11 cellular contexts compared by ENCODE assay signal in the genomic region with DNA sequence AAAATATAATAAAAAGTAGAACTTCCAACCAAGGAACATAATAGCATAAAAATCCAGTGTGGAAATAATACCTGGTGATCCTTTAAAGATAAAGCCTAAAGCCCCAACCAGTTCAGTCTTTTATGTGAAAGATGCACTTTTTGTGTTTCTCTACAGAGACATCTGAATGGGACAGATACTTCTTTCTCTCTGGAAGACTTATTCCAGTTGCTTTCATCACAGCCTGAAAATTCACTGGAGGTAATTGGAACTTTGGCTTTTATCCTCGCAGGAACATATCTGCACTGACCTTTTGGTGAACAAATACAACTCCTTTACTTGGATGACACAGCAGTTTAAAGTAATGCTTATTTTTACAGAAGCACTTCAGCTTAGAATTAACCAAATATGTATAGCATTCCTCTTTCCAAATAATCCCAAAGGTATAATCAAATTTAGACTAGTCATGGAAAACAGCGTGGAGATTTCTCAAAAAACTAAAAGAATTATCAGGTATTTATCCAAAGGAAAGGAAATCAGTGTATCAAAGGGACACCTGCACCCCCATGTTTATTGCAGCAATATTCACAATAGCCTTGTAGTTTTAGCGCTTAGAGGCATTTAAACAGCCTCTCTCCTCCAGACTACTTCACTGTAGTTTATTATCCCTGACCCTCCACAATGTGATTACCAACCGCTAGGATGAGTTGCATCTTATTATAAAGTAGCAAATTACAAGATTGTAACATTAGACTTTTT. TPM values are rescaled to one million over a fixed set of nuclear protein-coding genes. Genes with fewer than 3 reads are reported as not detected.
A peak's percentile ranks its signal among the peaks of the same experiment; 100 is the strongest.
DNase-seq lines count a peak whose midpoint lies in the region; ATAC-seq, FAIRE-seq and TF ChIP-seq lines count a peak whose summit lies in the region.
"Had no signal": no experiment of that assay in that cellular context is flagged by ENCODE, and none has a peak within 500 bp of the region (broad histone marks: within the 10 kb centered on the region; RNA-seq: fewer than 3 reads in every experiment).

No MANE protein-coding gene starts in this region.

- peaks cover 54% of the 10 kb centered on the region for H3K36me3 Mint-ChIP-seq in activated naive CD4-positive, alpha-beta T cell treated with anti-CD3 and anti-CD28 coated beads, Interleukin-2, amount 10 ng/mL, durations not matched to agents 7 days and 5 days
- peaks cover 20 to 53% of the 10 kb centered on the region in 2 donors for H3K36me3 Mint-ChIP-seq in stimulated activated naive B cell treated with anti-CD40 and anti-IgM and Interleukin-4, amounts not matched to agents 10 μg/mL and 1 μg/mL and 100 μg/mL, for 72 hours

- H3K9ac ChIP-seq in endothelial cell of umbilical vein (replicated peaks; ENCODE audit: extremely low read depth, insufficient read depth, low read length) = no peak overlapping the region

- TF ChIP-seq POLR2A in endothelial cell of umbilical vein (IDR thresholded peaks at IDR 0.05; ENCODE audit: low read depth, low read length) = peak; percentile 40

- CTCF ChIA-PET in activated naive CD4-positive, alpha-beta T cell treated with anti-CD3 and anti-CD28 coated beads, Interleukin-2, amount 10 ng/mL, durations not matched to agents 7 days and 5 days (lab: Charles Lee) = interaction anchor here (1.3 to 7.5 kb wide), 2 partner anchors 8 to 92 kb away, joined by 3 to 41 read pairs; no protein-coding TSS in a partner anchor
- CTCF ChIA-PET in endothelial cell of umbilical vein (lab: Charles Lee) = interaction anchor here (1.0 to 4.6 kb wide), 4 partner anchors 8 to 93 kb away, joined by 3 to 30 read pairs (median 7); no protein-coding TSS in a partner anchor

- H3K9me3 ChIP-seq in RWPE2 (ENCODE audit: severe bottlenecking) (no peaks in the 10 kb centered on the region), endothelial cell of umbilical vein (replicated peaks; ENCODE audit: control insufficient read depth, insufficient read depth, low read length) (no peaks in the 10 kb centered on the region)

- H3K4me2 ChIP-seq in endothelial cell of umbilical vein (ENCODE audit: insufficient read depth, low read length) = no peak overlapping the region

- peak overlapping the region; percentile 68 for H3K27ac Mint-ChIP-seq in activated naive CD4-positive, alpha-beta T cell treated with anti-CD3 and anti-CD28 coated beads, Interleukin-2, amount 10 ng/mL, durations not matched to agents 7 days and 5 days
- H3K27ac Mint-ChIP-seq in stimulated activated naive B cell treated with anti-CD40 and anti-IgM and Interleukin-4, amounts not matched to agents 10 μg/mL and 1 μg/mL and 100 μg/mL, for 72 hours = peak overlapping the region; percentile 87

- no peak for FAIRE-seq in endothelial cell of umbilical vein (lab: Jason Lieb, UNC)

- ATAC-seq in RWPE2 (ENCODE audit: low read depth) = no peak
- no peak for ATAC-seq in stimulated activated naive B cell treated with anti-CD40 and anti-IgM and Interleukin-4, amounts not matched to agents 10 μg/mL and 1 μg/mL and 100 μg/mL, for 72 hours (replicated peaks)
- ATAC-seq in HG02973 (IDR thresholded peaks at IDR 0.05; ENCODE audit: unreplicated experiment) = no peak
- no peak for ATAC-seq in HG02885 (IDR thresholded peaks at IDR 0.05; ENCODE audit: poor library complexity, unreplicated experiment)

- H3K36me3 ChIP-seq in RWPE2 (ENCODE audit: low read depth) = peaks cover 37% of the 10 kb centered on the region
- peaks cover 14 to 19% of the 10 kb centered on the region in 2 experiments for H3K36me3 ChIP-seq in endothelial cell of umbilical vein (ENCODE audit: control insufficient read depth in 2 of 2, extremely low read depth in 1 of 2, insufficient read depth in 2 of 2, low read length in 2 of 2)

- H3K4me1 Mint-ChIP-seq in activated naive CD4-positive, alpha-beta T cell treated with anti-CD3 and anti-CD28 coated beads, Interleukin-2, amount 10 ng/mL, durations not matched to agents 7 days and 5 days = peaks cover 44% of the 10 kb centered on the region
- peaks cover 39 to 54% of the 10 kb centered on the region in 2 donors for H3K4me1 Mint-ChIP-seq in stimulated activated naive B cell treated with anti-CD40 and anti-IgM and Interleukin-4, amounts not matched to agents 10 μg/mL and 1 μg/mL and 100 μg/mL, for 72 hours

- no peaks in the 10 kb centered on the region for H3K27me3 ChIP-seq in RWPE2 (ENCODE audit: insufficient read depth, poor library complexity, severe bottlenecking)
- no peaks in the 10 kb centered on the region for H3K27me3 ChIP-seq in endothelial cell of umbilical vein (ENCODE audit: control insufficient read depth in 2 of 2, insufficient read depth in 2 of 2, low read length in 2 of 2)

- no peaks in the 10 kb centered on the region for H3K9me1 ChIP-seq in endothelial cell of umbilical vein (replicated peaks; ENCODE audit: control insufficient read depth, extremely low read depth, insufficient read depth, low read length)

- dilution Hi-C loops in endothelial cell of umbilical vein (cut with MboI; ENCODE audit: extremely low pct_ligation_motif_present, low sequenced_read_pairs) = loop anchor here (25.0 kb wide), 1 partner anchor 979 kb away; the partner anchor contains the start of genes HOXA10, HOXA3, HOXA7 and HOXA9

- H2AFZ ChIP-seq in endothelial cell of umbilical vein (ENCODE audit: low read depth, low read length) = no peak overlapping the region

- H3K4me3 ChIP-seq in RWPE2 (ENCODE audit: severe bottlenecking) (no peak overlapping the region), endothelial cell of umbilical vein (replicated peaks in 1 of 3; ENCODE audit: insufficient read depth in 1 of 3, low read depth in 1 of 3, low read length in 3 of 3) (no peak overlapping the region)

- DNase-seq in activated naive CD4-positive, alpha-beta T cell treated with anti-CD3 and anti-CD28 coated beads, Interleukin-2, amount 10 ng/mL, durations not matched to agents 7 days and 5 days = no peak
- no peak for DNase-seq in activated naive CD4-positive, alpha-beta T cell treated with anti-CD3 and anti-CD28 coated beads, Interleukin-2, amount 50 U/mL, for 16 hours
- DNase-seq in RWPE2 (ENCODE audit: low spot score) = no peak
- no peak for DNase-seq in endothelial cell of umbilical vein (ENCODE audit: low read depth, low spot score)
- DNase-seq in stimulated activated naive B cell treated with anti-CD40 and anti-IgM and Interleukin-4, amounts not matched to agents 10 μg/mL and 1 μg/mL and 100 μg/mL, for 72 hours = no peak
- no peak for DNase-seq in NOMO-1 treated with DMSO at 0.1 percent for 48 hours (lab: John Stamatoyannopoulos, UW; ENCODE audit: unreplicated experiment)
- DNase-seq: anterior cingulate cortex, C1 segment of cervical spinal cord, kidney glomerular epithelial cell had no signal

- no peaks in the 10 kb centered on the region for H3K27me3 Mint-ChIP-seq in activated naive CD4-positive, alpha-beta T cell treated with anti-CD3 and anti-CD28 coated beads, Interleukin-2, amount 10 ng/mL, durations not matched to agents 7 days and 5 days
- H3K27me3 Mint-ChIP-seq in stimulated activated naive B cell treated with anti-CD40 and anti-IgM and Interleukin-4, amounts not matched to agents 10 μg/mL and 1 μg/mL and 100 μg/mL, for 72 hours = no peaks in the 10 kb centered on the region

- no TSS peak for BruUV-seq in endothelial cell of umbilical vein (replicated peaks; lab: Mats Ljungman, UMichigan)

- TF ChIP-seq CTCF in RWPE2 (IDR thresholded peaks at IDR 0.05; ENCODE audit: poor library complexity, severe bottlenecking) (no peak), endothelial cell of umbilical vein (IDR thresholded peaks at IDR 0.05; ENCODE audit: extremely low read depth in 1 of 2, insufficient read depth in 1 of 2, low read depth in 1 of 2, low read length in 2 of 2) (no peak)

- intact Hi-C loops in endothelial cell of umbilical vein (cut with micrococcal nuclease) = no loop called here

- no peaks in the 10 kb centered on the region for H4K20me1 ChIP-seq in endothelial cell of umbilical vein (replicated peaks; ENCODE audit: control insufficient read depth, extremely low read depth, insufficient read depth, low read length)

- POLR2A ChIA-PET in endothelial cell of umbilical vein (lab: Charles Lee) = interaction anchor here (0.6 to 1.7 kb wide), 2 partner anchors 8 to 11 kb away, joined by 3 to 8 read pairs; no protein-coding TSS in a partner anchor

- peak overlapping the region; percentile 9 for H3K27ac ChIP-seq in RWPE2 (ENCODE audit: poor library complexity, severe bottlenecking)
- peak overlapping the region; percentile 6 for H3K27ac ChIP-seq in endothelial cell of umbilical vein (ENCODE audit: insufficient read depth, low read depth, low read length)

- H3K4me3 Mint-ChIP-seq in activated naive CD4-positive, alpha-beta T cell treated with anti-CD3 and anti-CD28 coated beads, Interleukin-2, amount 10 ng/mL, durations not matched to agents 7 days and 5 days = no peak overlapping the region
- H3K4me3 Mint-ChIP-seq in stimulated activated naive B cell treated with anti-CD40 and anti-IgM and Interleukin-4, amounts not matched to agents 10 μg/mL and 1 μg/mL and 100 μg/mL, for 72 hours = no peak overlapping the region

- peaks cover 2% of the 10 kb centered on the region for H3K79me2 ChIP-seq in endothelial cell of umbilical vein (ENCODE audit: control insufficient read depth, insufficient read depth, low read length)

- H3K9me3 Mint-ChIP-seq in activated naive CD4-positive, alpha-beta T cell treated with anti-CD3 and anti-CD28 coated beads, Interleukin-2, amount 10 ng/mL, durations not matched to agents 7 days and 5 days = no peaks in the 10 kb centered on the region
- H3K9me3 Mint-ChIP-seq in stimulated activated naive B cell treated with anti-CD40 and anti-IgM and Interleukin-4, amounts not matched to agents 10 μg/mL and 1 μg/mL and 100 μg/mL, for 72 hours = no peaks in the 10 kb centered on the region

- H3K4me1 ChIP-seq in RWPE2 (ENCODE audit: insufficient read depth, poor library complexity, severe bottlenecking) = no peaks in the 10 kb centered on the region
- no peaks in the 10 kb centered on the region for H3K4me1 ChIP-seq in endothelial cell of umbilical vein (ENCODE audit: control insufficient read depth, extremely low read depth, insufficient read depth, low read length)

RNA-seq across cellular contexts. Expression of gene HNRNPA2B1, which starts 16.8 kb away (rescaled TPM):
- 703 and 717 TPM in 2 replicates for total RNA-seq in endothelial cell of umbilical vein
- polyA plus RNA-seq in endothelial cell of umbilical vein = 104 and 198 TPM in 2 replicates
- 420 and 499 TPM in 2 replicates for polyA plus RNA-seq in endothelial cell of umbilical vein (2011; cell fraction: cytosol; rRNA removed)
- polyA plus RNA-seq in endothelial cell of umbilical vein (2011; cell fraction: nucleus; rRNA removed) = 496 and 792 TPM in 2 replicates
- 674 and 1,097 TPM in 2 replicates for polyA plus RNA-seq in endothelial cell of umbilical vein (2012)
- polyA minus RNA-seq in endothelial cell of umbilical vein = 165 and 169 TPM in 2 replicates
- polyA minus RNA-seq in endothelial cell of umbilical vein (2011; cell fraction: cytosol; rRNA and poly(A)+ RNA removed) = 207 TPM
- 209 and 233 TPM in 2 replicates for polyA minus RNA-seq in endothelial cell of umbilical vein (2011; cell fraction: nucleus; rRNA and poly(A)+ RNA removed)

RNA-seq across cellular contexts. Expression of gene CBX3, which starts 17.8 kb away (rescaled TPM):
- 184 and 200 TPM in 2 replicates for total RNA-seq in endothelial cell of umbilical vein
- polyA plus RNA-seq in endothelial cell of umbilical vein = 41.7 and 47.5 TPM in 2 replicates
- 86.6 and 94.2 TPM in 2 replicates for polyA plus RNA-seq in endothelial cell of umbilical vein (2011; cell fraction: cytosol; rRNA removed)
- 78.8 and 112 TPM in 2 replicates for polyA plus RNA-seq in endothelial cell of umbilical vein (2011; cell fraction: nucleus; rRNA removed)
- 119 and 202 TPM in 2 replicates for polyA plus RNA-seq in endothelial cell of umbilical vein (2012)
- 22.8 and 24.5 TPM in 2 replicates for polyA minus RNA-seq in endothelial cell of umbilical vein
- 44.4 TPM for polyA minus RNA-seq in endothelial cell of umbilical vein (2011; cell fraction: cytosol; rRNA and poly(A)+ RNA removed)
- 51.5 and 52.5 TPM in 2 replicates for polyA minus RNA-seq in endothelial cell of umbilical vein (2011; cell fraction: nucleus; rRNA and poly(A)+ RNA removed)

RNA-seq across cellular contexts. Expression of gene NFE2L3, which starts 31.7 kb away (rescaled TPM):
- total RNA-seq in endothelial cell of umbilical vein = 28.4 and 40.2 TPM in 2 replicates
- 29.6 and 30.8 TPM in 2 replicates for polyA plus RNA-seq in endothelial cell of umbilical vein
- 36.1 and 37.8 TPM in 2 replicates for polyA plus RNA-seq in endothelial cell of umbilical vein (2011; cell fraction: cytosol; rRNA removed)
- 27.3 and 32.9 TPM in 2 replicates for polyA plus RNA-seq in endothelial cell of umbilical vein (2011; cell fraction: nucleus; rRNA removed)
- 42.9 and 67.1 TPM in 2 replicates for polyA plus RNA-seq in endothelial cell of umbilical vein (2012)
- 45.2 and 45.7 TPM in 2 replicates for polyA minus RNA-seq in endothelial cell of umbilical vein
- polyA minus RNA-seq in endothelial cell of umbilical vein (2011; cell fraction: cytosol; rRNA and poly(A)+ RNA removed) = not detected
- polyA minus RNA-seq in endothelial cell of umbilical vein (2011; cell fraction: nucleus; rRNA and poly(A)+ RNA removed) = 14.6 and 23.3 TPM in 2 replicates
